ENCODE assay signal across 8 cellular contexts in genomic region chr3:156816794-156817741, GRCh38. TPM values are rescaled to one million over a fixed set of nuclear protein-coding genes. Genes with fewer than 3 reads are reported as not detected.
A peak's percentile ranks its signal among the peaks of the same experiment; 100 is the strongest.
DNase-seq lines count a peak whose midpoint lies in the region; ATAC-seq and TF ChIP-seq lines count a peak whose summit lies in the region.

No MANE protein-coding gene starts in this region.

- H3F3A ChIP-seq in GM23248 (ENCODE audit: insufficient read depth), result peaks cover 57% of the 10 kb centered on the region

- peak overlapping the region; percentile 49 for H3K4me3 ChIP-seq in GM23248
- H3K4me3 ChIP-seq in trophoblast cell (ENCODE audit: low read depth, low read length), result peak overlapping the region; percentile 61

- peaks cover 62% of the 10 kb centered on the region for H3K4me1 ChIP-seq in GM23248 (ENCODE audit: insufficient read depth)
- H3K4me1 ChIP-seq in trophoblast cell (ENCODE audit: control insufficient read depth in 1 of 2, insufficient read depth in 2 of 2, low read length in 2 of 2), result peaks cover 8 to 10% of the 10 kb centered on the region in 2 experiments

- peak overlapping the region; percentile 75 for H4K91ac ChIP-seq in trophoblast cell (ENCODE audit: low read depth, low read length)

- H3K27me3 ChIP-seq in GM23248 (replicated peaks; ENCODE audit: insufficient read depth), result no peaks in the 10 kb centered on the region
- peaks cover 4% of the 10 kb centered on the region for H3K27me3 ChIP-seq in trophoblast cell (ENCODE audit: insufficient read depth, low read length)

- H3K27ac Mint-ChIP-seq in activated naive CD8-positive, alpha-beta T cell treated with anti-CD3 and anti-CD28 coated beads for 36 hours, result peak overlapping the region; percentile 99
- H3K27ac Mint-ChIP-seq in type B pancreatic cell, result peak overlapping the region; percentile 99

- H3K4ac ChIP-seq in trophoblast cell (ENCODE audit: low read depth, low read length), result peak overlapping the region; percentile 56

- no peaks in the 10 kb centered on the region for H3K9me3 ChIP-seq in GM23248 (ENCODE audit: low read depth)
- H3K9me3 ChIP-seq in trophoblast cell (ENCODE audit: insufficient read depth, low read depth, low read length), result no peaks in the 10 kb centered on the region

- H3K4me2 ChIP-seq in GM23248 (ENCODE audit: unreplicated experiment), result peak overlapping the region; percentile 72
- H3K4me2 ChIP-seq in trophoblast cell (ENCODE audit: low read length), result peak overlapping the region; percentile 91

- H3K9ac ChIP-seq in GM23248 (peak overlapping the region; percentile 88), trophoblast cell (ENCODE audit: low read length) (peak overlapping the region; percentile 57)

- H2AFZ ChIP-seq in GM23248 (peak overlapping the region; percentile 59), trophoblast cell (ENCODE audit: insufficient read depth, low read length, poor library complexity) (peak overlapping the region; percentile 38)

- H3K4me3 Mint-ChIP-seq in activated naive CD8-positive, alpha-beta T cell treated with anti-CD3 and anti-CD28 coated beads for 36 hours, result peak overlapping the region; percentile 90
- peak overlapping the region; percentile 96 for H3K4me3 Mint-ChIP-seq in type B pancreatic cell

- H3K27me3 Mint-ChIP-seq in activated naive CD8-positive, alpha-beta T cell treated with anti-CD3 and anti-CD28 coated beads for 36 hours, result no peaks in the 10 kb centered on the region
- H3K27me3 Mint-ChIP-seq in type B pancreatic cell, result peaks cover 13% of the 10 kb centered on the region

- H4K20me1 ChIP-seq in GM23248 (ENCODE audit: insufficient read depth), result no peaks in the 10 kb centered on the region

- intact Hi-C loops in Right ventricle myocardium superior (cut with DNase I), result loop anchor here (5.0 kb wide), 1 partner anchor 140 kb away; no protein-coding TSS in a partner anchor

- H4K8ac ChIP-seq in trophoblast cell (ENCODE audit: low read depth, low read length), result peak overlapping the region; percentile 42

- no peaks in the 10 kb centered on the region for H3K9me2 ChIP-seq in GM23248 (ENCODE audit: insufficient read depth)

- peak overlapping the region; percentile 45 for H2BK5ac ChIP-seq in trophoblast cell (ENCODE audit: low read depth, low read length, poor library complexity)

- H2BK12ac ChIP-seq in trophoblast cell (ENCODE audit: low read length), result peak overlapping the region; percentile 37

- H3K14ac ChIP-seq in trophoblast cell (ENCODE audit: low read length), result peak overlapping the region; percentile 81

- peak overlapping the region; percentile 62 for H3K18ac ChIP-seq in trophoblast cell (ENCODE audit: low read length)

- H3K9me3 Mint-ChIP-seq in activated naive CD8-positive, alpha-beta T cell treated with anti-CD3 and anti-CD28 coated beads for 36 hours, result peaks cover 5% of the 10 kb centered on the region
- no peaks in the 10 kb centered on the region for H3K9me3 Mint-ChIP-seq in type B pancreatic cell

- peaks cover 32% of the 10 kb centered on the region for H3K36me3 Mint-ChIP-seq in activated naive CD8-positive, alpha-beta T cell treated with anti-CD3 and anti-CD28 coated beads for 36 hours
- no peaks in the 10 kb centered on the region for H3K36me3 Mint-ChIP-seq in type B pancreatic cell

- no peak overlapping the region for H3K23ac ChIP-seq in trophoblast cell (ENCODE audit: low read length)

- peak; percentile 96 for ATAC-seq in Right ventricle myocardium superior (ENCODE audit: poor library complexity)

- WGBS in GM23248 (ENCODE audit: low coverage in 1 of 2, low lambda C conversion rate in 2 of 2, missing lambda C conversion rate in 2 of 2), 2 experiments, result 10 to 11% methylated on average over 53 to 60 of the region's 72 CpGs
- no CpG with 5 or more reads among the region's 72 CpGs for WGBS in trophoblast cell (ENCODE audit: extremely low coverage, insufficient coverage, insufficient read length)

- H2BK120ac ChIP-seq in trophoblast cell (ENCODE audit: insufficient read depth, low read length, poor library complexity), result peak overlapping the region; percentile 74

- H3K79me2 ChIP-seq in GM23248 (ENCODE audit: insufficient read depth), result no peaks in the 10 kb centered on the region; the same call in 1 of the 2 replicates
- H3K79me2 ChIP-seq in trophoblast cell (ENCODE audit: control insufficient read depth, insufficient read depth, low read length, poor library complexity), result peaks cover 2% of the 10 kb centered on the region

- TF ChIP-seq CTCF in type B pancreatic cell (conservative IDR thresholded peaks at IDR 0.05), result no peak

- DNase-seq in G401 (ENCODE audit: low spot score) (peak; percentile 78), GM23248 (peak; percentile 96), LHCN-M2 (ENCODE audit: low read depth) (peak; percentile 91), SKM-1 (lab: John Stamatoyannopoulos, UW; ENCODE audit: unreplicated experiment) (peak; percentile 25), Right ventricle myocardium superior (peak; percentile 93), trophoblast cell (peak; percentile 92 to 94), type B pancreatic cell (ENCODE audit: extremely low spot score, unreplicated experiment) (peak; percentile 91)
- DNase-seq in activated naive CD8-positive, alpha-beta T cell treated with anti-CD3 and anti-CD28 coated beads for 36 hours, result peak; percentile 93

- H3K27ac ChIP-seq in GM23248 (peak overlapping the region; percentile 97), trophoblast cell (ENCODE audit: low read depth, low read length) (peak overlapping the region; percentile 37)

- no peak overlapping the region for H2AK5ac ChIP-seq in trophoblast cell (ENCODE audit: low read length)

- peaks cover 57% of the 10 kb centered on the region for H3K4me1 Mint-ChIP-seq in activated naive CD8-positive, alpha-beta T cell treated with anti-CD3 and anti-CD28 coated beads for 36 hours
- peaks cover 39% of the 10 kb centered on the region for H3K4me1 Mint-ChIP-seq in type B pancreatic cell (ENCODE audit: unreplicated experiment)

- H3K79me1 ChIP-seq in trophoblast cell (ENCODE audit: low read length), result peaks cover 12% of the 10 kb centered on the region

- H4K12ac ChIP-seq in trophoblast cell (ENCODE audit: low read depth, low read length), result peak overlapping the region; percentile 51

- no peaks in the 10 kb centered on the region for H3K36me3 ChIP-seq in GM23248 (ENCODE audit: low read depth)
- H3K36me3 ChIP-seq in trophoblast cell (ENCODE audit: control insufficient read depth in 1 of 2, insufficient read depth in 2 of 2, low read length in 2 of 2), result no peaks in the 10 kb centered on the region

- in situ Hi-C loops in G401 (cut with HindIII; ENCODE audit: low sequenced_read_pairs) (no loop called here), GM23248 (cut with MboI) (no loop called here)

RNA-seq across cellular contexts. Expression of gene LEKR1, which starts 9.1 kb away (rescaled TPM):
- total RNA-seq in G401 (2014; rRNA removed; shearing (Covaris generic)), result not detected in 2 replicates
- 0.32 TPM in 1 of 2 replicates, not detected in the other for total RNA-seq in GM23248 (2014; rRNA removed; shearing (Covaris generic))
- 0.43 and 1.3 TPM in 2 replicates for polyA plus RNA-seq in GM23248 (2016; fragmentation: Nextera tagmentation; extraction: Ambion mirVana)
- total RNA-seq in LHCN-M2 (2014; rRNA removed) (0.34 and 1.5 TPM in 2 replicates), Right ventricle myocardium superior (0.56 TPM), type B pancreatic cell (ENCODE audit: low replicate concordance) (1.6 and 4.2 TPM in 2 replicates)
- polyA plus RNA-seq in LHCN-M2 (2012), result 0.89 TPM
- 1 to 10 TPM in 1 of 2 experiments, under 1 TPM in 1; 0.74 to 2.4 TPM for total RNA-seq in activated naive CD8-positive, alpha-beta T cell treated with anti-CD3 and anti-CD28 coated beads for 36 hours
- 0.04 and 0.14 TPM in 2 replicates for polyA plus RNA-seq in trophoblast cell (2013)

Comparison
In these comparisons a context has a peak if more than half of its experiments do, and no peak if none do; other contexts are left out.
1. Peak in every context shown above with its lines: DNase-seq, ATAC-seq, H3K4me3 ChIP-seq and H3K27ac ChIP-seq.
2. DNase-seq: peak in every context shown above with its lines; median percentile 96 in GM23248; 93 in activated naive CD8-positive, alpha-beta T cell treated with anti-CD3 and anti-CD28 coated beads for 36 hours; 93 in Right ventricle myocardium superior; 93 in trophoblast cell; 91 in LHCN-M2; 91 in type B pancreatic cell; 78 in G401; 25 in SKM-1.